ENCODE assay signal across 1 cellular context in the genomic region with DNA sequence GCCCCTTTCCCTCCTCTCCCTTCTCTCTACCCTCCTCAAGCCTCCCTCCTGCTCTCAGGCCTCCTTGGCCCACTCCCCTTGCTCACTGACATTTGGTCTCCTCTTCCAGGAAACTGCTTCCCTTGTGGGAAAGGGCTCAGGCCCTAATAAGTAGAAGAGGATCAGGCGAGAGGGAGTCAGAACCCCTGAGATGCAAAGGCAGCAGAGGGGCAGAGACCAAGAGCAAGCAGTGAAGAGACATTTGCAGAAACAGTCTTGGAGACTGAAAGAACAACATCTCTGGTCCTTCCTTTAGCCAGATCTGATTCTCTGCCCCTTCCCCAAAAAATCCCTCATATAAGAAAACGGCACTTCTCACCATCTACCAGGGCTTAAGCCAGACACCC.
TF ChIP-seq lines count a peak whose summit lies in the region.

No MANE protein-coding gene starts in this region.

TF ChIP-seq in HepG2, 621 proteins besides CTCF, POLR2A, EP300 and RAD21:
- TF ChIP-seq ZSCAN29 (CRISPR knock-in tag; conservative IDR thresholded peaks at IDR 0.05) = no peak
- no peak for TF ChIP-seq ZNF549 (CRISPR knock-in tag; IDR thresholded peaks at IDR 0.05)
- TF ChIP-seq, protein P1, sequence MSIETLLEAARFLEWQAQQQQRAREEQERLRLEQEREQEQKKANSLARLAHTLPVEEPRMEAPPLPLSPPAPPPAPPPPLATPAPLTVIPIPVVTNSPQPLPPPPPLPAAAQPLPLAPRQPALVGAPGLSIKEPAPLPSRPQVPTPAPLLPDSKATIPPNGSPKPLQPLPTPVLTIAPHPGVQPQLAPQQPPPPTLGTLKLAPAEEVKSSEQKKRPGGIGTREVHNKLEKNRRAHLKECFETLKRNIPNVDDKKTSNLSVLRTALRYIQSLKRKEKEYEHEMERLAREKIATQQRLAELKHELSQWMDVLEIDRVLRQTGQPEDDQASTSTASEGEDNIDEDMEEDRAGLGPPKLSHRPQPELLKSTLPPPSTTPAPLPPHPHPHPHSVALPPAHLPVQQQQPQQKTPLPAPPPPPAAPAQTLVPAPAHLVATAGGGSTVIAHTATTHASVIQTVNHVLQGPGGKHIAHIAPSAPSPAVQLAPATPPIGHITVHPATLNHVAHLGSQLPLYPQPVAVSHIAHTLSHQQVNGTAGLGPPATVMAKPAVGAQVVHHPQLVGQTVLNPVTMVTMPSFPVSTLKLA (IDR thresholded peaks at IDR 0.05) = no peak
- TF ChIP-seq ZFP62 (CRISPR knock-in tag; IDR thresholded peaks at IDR 0.05) = no peak
- TF ChIP-seq, protein P2, sequence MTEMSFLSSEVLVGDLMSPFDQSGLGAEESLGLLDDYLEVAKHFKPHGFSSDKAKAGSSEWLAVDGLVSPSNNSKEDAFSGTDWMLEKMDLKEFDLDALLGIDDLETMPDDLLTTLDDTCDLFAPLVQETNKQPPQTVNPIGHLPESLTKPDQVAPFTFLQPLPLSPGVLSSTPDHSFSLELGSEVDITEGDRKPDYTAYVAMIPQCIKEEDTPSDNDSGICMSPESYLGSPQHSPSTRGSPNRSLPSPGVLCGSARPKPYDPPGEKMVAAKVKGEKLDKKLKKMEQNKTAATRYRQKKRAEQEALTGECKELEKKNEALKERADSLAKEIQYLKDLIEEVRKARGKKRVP (CRISPR knock-in tag; IDR thresholded peaks at IDR 0.05) = 0 out of 4 replicates have a peak, but pooled peaks of 1 of the 2 experiments have one; percentile 28
- TF ChIP-seq, protein P3, sequence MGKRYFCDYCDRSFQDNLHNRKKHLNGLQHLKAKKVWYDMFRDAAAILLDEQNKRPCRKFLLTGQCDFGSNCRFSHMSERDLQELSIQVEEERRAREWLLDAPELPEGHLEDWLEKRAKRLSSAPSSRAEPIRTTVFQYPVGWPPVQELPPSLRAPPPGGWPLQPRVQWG (CRISPR knock-in tag; IDR thresholded peaks at IDR 0.05; ENCODE audit: borderline replicate concordance, low read depth) = no peak
- no peak for TF ChIP-seq FOXK2 (IDR thresholded peaks at IDR 0.05)
- TF ChIP-seq, protein P4, sequence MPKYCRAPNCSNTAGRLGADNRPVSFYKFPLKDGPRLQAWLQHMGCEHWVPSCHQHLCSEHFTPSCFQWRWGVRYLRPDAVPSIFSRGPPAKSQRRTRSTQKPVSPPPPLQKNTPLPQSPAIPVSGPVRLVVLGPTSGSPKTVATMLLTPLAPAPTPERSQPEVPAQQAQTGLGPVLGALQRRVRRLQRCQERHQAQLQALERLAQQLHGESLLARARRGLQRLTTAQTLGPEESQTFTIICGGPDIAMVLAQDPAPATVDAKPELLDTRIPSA (CRISPR knock-in tag; IDR thresholded peaks at IDR 0.05; ENCODE audit: borderline replicate concordance) = no peak
- TF ChIP-seq, protein P5, sequence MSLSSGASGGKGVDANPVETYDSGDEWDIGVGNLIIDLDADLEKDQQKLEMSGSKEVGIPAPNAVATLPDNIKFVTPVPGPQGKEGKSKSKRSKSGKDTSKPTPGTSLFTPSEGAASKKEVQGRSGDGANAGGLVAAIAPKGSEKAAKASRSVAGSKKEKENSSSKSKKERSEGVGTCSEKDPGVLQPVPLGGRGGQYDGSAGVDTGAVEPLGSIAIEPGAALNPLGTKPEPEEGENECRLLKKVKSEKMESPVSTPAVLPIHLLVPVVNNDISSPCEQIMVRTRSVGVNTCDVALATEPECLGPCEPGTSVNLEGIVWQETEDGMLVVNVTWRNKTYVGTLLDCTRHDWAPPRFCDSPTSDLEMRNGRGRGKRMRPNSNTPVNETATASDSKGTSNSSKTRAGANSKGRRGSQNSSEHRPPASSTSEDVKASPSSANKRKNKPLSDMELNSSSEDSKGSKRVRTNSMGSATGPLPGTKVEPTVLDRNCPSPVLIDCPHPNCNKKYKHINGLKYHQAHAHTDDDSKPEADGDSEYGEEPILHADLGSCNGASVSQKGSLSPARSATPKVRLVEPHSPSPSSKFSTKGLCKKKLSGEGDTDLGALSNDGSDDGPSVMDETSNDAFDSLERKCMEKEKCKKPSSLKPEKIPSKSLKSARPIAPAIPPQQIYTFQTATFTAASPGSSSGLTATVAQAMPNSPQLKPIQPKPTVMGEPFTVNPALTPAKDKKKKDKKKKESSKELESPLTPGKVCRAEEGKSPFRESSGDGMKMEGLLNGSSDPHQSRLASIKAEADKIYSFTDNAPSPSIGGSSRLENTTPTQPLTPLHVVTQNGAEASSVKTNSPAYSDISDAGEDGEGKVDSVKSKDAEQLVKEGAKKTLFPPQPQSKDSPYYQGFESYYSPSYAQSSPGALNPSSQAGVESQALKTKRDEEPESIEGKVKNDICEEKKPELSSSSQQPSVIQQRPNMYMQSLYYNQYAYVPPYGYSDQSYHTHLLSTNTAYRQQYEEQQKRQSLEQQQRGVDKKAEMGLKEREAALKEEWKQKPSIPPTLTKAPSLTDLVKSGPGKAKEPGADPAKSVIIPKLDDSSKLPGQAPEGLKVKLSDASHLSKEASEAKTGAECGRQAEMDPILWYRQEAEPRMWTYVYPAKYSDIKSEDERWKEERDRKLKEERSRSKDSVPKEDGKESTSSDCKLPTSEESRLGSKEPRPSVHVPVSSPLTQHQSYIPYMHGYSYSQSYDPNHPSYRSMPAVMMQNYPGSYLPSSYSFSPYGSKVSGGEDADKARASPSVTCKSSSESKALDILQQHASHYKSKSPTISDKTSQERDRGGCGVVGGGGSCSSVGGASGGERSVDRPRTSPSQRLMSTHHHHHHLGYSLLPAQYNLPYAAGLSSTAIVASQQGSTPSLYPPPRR (CRISPR knock-in tag; IDR thresholded peaks at IDR 0.05; ENCODE audit: borderline replicate concordance) = no peak
- TF ChIP-seq HNRNPK (IDR thresholded peaks at IDR 0.05; ENCODE audit: low read depth, low read length, poor library complexity, severe bottlenecking) = peak; percentile 4
- 0 out of 2 replicates have a peak, but pooled peaks have one; percentile 16 for TF ChIP-seq ZC3H4 (CRISPR knock-in tag; IDR thresholded peaks at IDR 0.05; ENCODE audit: borderline replicate concordance)
- no peak for TF ChIP-seq ZNF547 (CRISPR knock-in tag; IDR thresholded peaks at IDR 0.05)
- TF ChIP-seq, protein P6, sequence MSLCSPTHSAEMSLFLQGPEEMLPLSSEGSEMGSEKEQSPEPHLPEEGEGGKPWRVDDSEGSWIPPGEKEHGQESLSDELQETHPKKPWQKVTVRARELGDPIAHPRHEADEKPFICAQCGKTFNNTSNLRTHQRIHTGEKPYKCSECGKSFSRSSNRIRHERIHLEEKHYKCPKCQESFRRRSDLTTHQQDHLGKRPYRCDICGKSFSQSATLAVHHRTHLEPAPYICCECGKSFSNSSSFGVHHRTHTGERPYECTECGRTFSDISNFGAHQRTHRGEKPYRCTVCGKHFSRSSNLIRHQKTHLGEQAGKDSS (CRISPR knock-in tag; IDR thresholded peaks at IDR 0.05; ENCODE audit: borderline replicate concordance, low read depth) = peak; percentile 14; the same call in 1 of the 2 replicates
- 0 out of 2 replicates have a peak, but pooled peaks have one; percentile 25 for TF ChIP-seq ZNF317 (CRISPR knock-in tag; IDR thresholded peaks at IDR 0.05)
- TF ChIP-seq GABPB1 (CRISPR knock-in tag; IDR thresholded peaks at IDR 0.05) = no peak
- TF ChIP-seq ZNF672 (CRISPR knock-in tag; IDR thresholded peaks at IDR 0.05) = no peak
- no peak for TF ChIP-seq HMG20B (CRISPR knock-in tag; conservative IDR thresholded peaks at IDR 0.05)
- TF ChIP-seq TOE1 (CRISPR knock-in tag; IDR thresholded peaks at IDR 0.05) = no peak
- TF ChIP-seq ZNF557 (CRISPR knock-in tag; IDR thresholded peaks at IDR 0.05) = 0 out of 2 replicates have a peak, but pooled peaks have one; percentile 9
- TF ChIP-seq CREM (IDR thresholded peaks at IDR 0.05) = no peak
- TF ChIP-seq CREM (CRISPR knock-in tag; IDR thresholded peaks at IDR 0.05) = no peak
- no peak for TF ChIP-seq ISL2 (CRISPR knock-in tag; IDR thresholded peaks at IDR 0.05)
- TF ChIP-seq MAZ (IDR thresholded peaks at IDR 0.05; ENCODE audit: borderline replicate concordance, low read depth, low read length) = no peak
- TF ChIP-seq MAZ (CRISPR knock-in tag; IDR thresholded peaks at IDR 0.05; ENCODE audit: low read depth) = peak; percentile 8; the same call in 1 of the 2 replicates
- TF ChIP-seq ZNF614 (CRISPR knock-in tag; IDR thresholded peaks at IDR 0.05; ENCODE audit: borderline replicate concordance) = 0 out of 2 replicates have a peak, but pooled peaks have one; percentile 45
- TF ChIP-seq ZNF484 (CRISPR knock-in tag; IDR thresholded peaks at IDR 0.05; ENCODE audit: borderline replicate concordance, low read depth) = no peak
- no peak for TF ChIP-seq ZNF850 (CRISPR knock-in tag; conservative IDR thresholded peaks at IDR 0.05)
- 0 out of 2 replicates have a peak, but pooled peaks have one; percentile 10 for TF ChIP-seq ZNF224 (CRISPR knock-in tag; IDR thresholded peaks at IDR 0.05)
- TF ChIP-seq, protein P7, sequence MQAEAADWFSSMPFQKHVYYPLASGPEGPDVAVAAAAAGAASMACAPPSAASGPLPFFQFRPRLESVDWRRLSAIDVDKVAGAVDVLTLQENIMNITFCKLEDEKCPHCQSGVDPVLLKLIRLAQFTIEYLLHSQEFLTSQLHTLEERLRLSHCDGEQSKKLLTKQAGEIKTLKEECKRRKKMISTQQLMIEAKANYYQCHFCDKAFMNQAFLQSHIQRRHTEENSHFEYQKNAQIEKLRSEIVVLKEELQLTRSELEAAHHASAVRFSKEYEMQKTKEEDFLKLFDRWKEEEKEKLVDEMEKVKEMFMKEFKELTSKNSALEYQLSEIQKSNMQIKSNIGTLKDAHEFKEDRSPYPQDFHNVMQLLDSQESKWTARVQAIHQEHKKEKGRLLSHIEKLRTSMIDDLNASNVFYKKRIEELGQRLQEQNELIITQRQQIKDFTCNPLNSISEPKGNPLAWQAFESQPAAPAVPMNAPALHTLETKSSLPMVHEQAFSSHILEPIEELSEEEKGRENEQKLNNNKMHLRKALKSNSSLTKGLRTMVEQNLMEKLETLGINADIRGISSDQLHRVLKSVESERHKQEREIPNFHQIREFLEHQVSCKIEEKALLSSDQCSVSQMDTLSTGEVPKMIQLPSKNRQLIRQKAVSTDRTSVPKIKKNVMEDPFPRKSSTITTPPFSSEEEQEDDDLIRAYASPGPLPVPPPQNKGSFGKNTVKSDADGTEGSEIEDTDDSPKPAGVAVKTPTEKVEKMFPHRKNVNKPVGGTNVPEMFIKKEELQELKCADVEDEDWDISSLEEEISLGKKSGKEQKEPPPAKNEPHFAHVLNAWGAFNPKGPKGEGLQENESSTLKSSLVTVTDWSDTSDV (CRISPR knock-in tag; IDR thresholded peaks at IDR 0.05) = no peak
- TF ChIP-seq ZNF446 (CRISPR knock-in tag; IDR thresholded peaks at IDR 0.05) = no peak
